ENCODE assay signal across 10 cellular contexts in genomic region chr9:127566351-127567001, GRCh38. TPM values are rescaled to one million over a fixed set of nuclear protein-coding genes. Genes with fewer than 3 reads are reported as not detected.
DNase-seq lines count a peak whose midpoint lies in the region; TF ChIP-seq lines count a peak whose summit lies in the region.
"Had no signal": no experiment of that assay in that cellular context is flagged by ENCODE, and none has a peak within 500 bp of the region (broad histone marks: within the 10 kb centered on the region; RNA-seq: fewer than 3 reads in every experiment).

No MANE protein-coding gene starts in this region.

- peak overlapping the region; percentile 88 for H3K27ac ChIP-seq in muscle layer of duodenum (ENCODE audit: low read length)

- peaks cover 38% of the 10 kb centered on the region for H3K4me1 Mint-ChIP-seq in endothelial cell (ENCODE audit: unreplicated experiment)

- no peaks in the 10 kb centered on the region for H3K27me3 ChIP-seq in muscle layer of duodenum (ENCODE audit: low read depth, low read length)

- H3K36me3 Mint-ChIP-seq in endothelial cell (ENCODE audit: low read depth, unreplicated experiment): peaks cover 14% of the 10 kb centered on the region
- H3K36me3 Mint-ChIP-seq: stimulated activated naive B cell treated with anti-CD40 and anti-IgM and Interleukin-4, amounts not matched to agents 10 μg/mL and 1 μg/mL and 100 μg/mL, for 72 hours had no signal

- no peaks in the 10 kb centered on the region for H3K36me3 ChIP-seq in muscle layer of duodenum (ENCODE audit: control insufficient read depth in 1 of 2, insufficient read depth in 2 of 2, low read length in 2 of 2)

- peaks cover 4% of the 10 kb centered on the region for H3K27me3 Mint-ChIP-seq in endothelial cell (ENCODE audit: unreplicated experiment)

- peak; percentile 57 for DNase-seq in A172 (ENCODE audit: low spot score)
- no peak for DNase-seq in LNCaP clone FGC (ENCODE audit: low read depth)
- no peak for DNase-seq in endothelial cell (ENCODE audit: low spot score)
- no peak for DNase-seq in T-helper 9 cell
- no peak for DNase-seq in dedifferentiated amniotic fluid mesenchymal stem cell (ENCODE audit: extremely low spot score)
- DNase-seq in DMS 273 (lab: John Stamatoyannopoulos, UW; ENCODE audit: unreplicated experiment): no peak
- DNase-seq in NCI-H82 treated with DMSO at 0.1 percent for 48 hours (lab: John Stamatoyannopoulos, UW; ENCODE audit: unreplicated experiment): no peak
- DNase-seq: activated CD8-positive, alpha-beta memory T cell treated with anti-CD3 and anti-CD28 coated beads, Interleukin-2, amount 50 U/mL, for 48 hours; stimulated activated naive B cell treated with anti-CD40 and anti-IgM and Interleukin-4, amounts not matched to agents 10 μg/mL and 1 μg/mL and 100 μg/mL, for 72 hours had no signal

- H3K9me3 Mint-ChIP-seq in endothelial cell (ENCODE audit: unreplicated experiment): no peaks in the 10 kb centered on the region
- H3K9me3 Mint-ChIP-seq: stimulated activated naive B cell treated with anti-CD40 and anti-IgM and Interleukin-4, amounts not matched to agents 10 μg/mL and 1 μg/mL and 100 μg/mL, for 72 hours had no signal

- TF ChIP-seq CTCF in LNCaP clone FGC (IDR thresholded peaks at IDR 0.05; ENCODE audit: control insufficient read depth, extremely low read depth, insufficient read depth): no peak
- TF ChIP-seq CTCF in endothelial cell (IDR thresholded peaks at IDR 0.05; ENCODE audit: unreplicated experiment): no peak

- H3K4me1 ChIP-seq in muscle layer of duodenum (ENCODE audit: control insufficient read depth in 1 of 2, insufficient read depth in 2 of 2, low read length in 2 of 2): peaks cover 21 to 39% of the 10 kb centered on the region in 2 donors

- no peak overlapping the region for H3K27ac Mint-ChIP-seq in endothelial cell (ENCODE audit: unreplicated experiment)
- H3K27ac Mint-ChIP-seq: stimulated activated naive B cell treated with anti-CD40 and anti-IgM and Interleukin-4, amounts not matched to agents 10 μg/mL and 1 μg/mL and 100 μg/mL, for 72 hours had no signal

- H3K4me3 Mint-ChIP-seq in endothelial cell (ENCODE audit: unreplicated experiment): peak overlapping the region; percentile 95

- no peaks in the 10 kb centered on the region for H3K9me3 ChIP-seq in muscle layer of duodenum (ENCODE audit: control insufficient read depth in 1 of 2, low read length in 2 of 2)

- H3K4me3 ChIP-seq in LNCaP clone FGC (ENCODE audit: low read depth, low read length) (peak overlapping the region; percentile 91), muscle layer of duodenum (ENCODE audit: low read depth in 1 of 2, low read length in 2 of 2) (peak overlapping the region; percentile 81 to 89)

RNA-seq across cellular contexts. Expression of gene STXBP1, which starts 45.6 kb away (rescaled TPM):
- total RNA-seq in A172 (2014; rRNA removed; shearing (Covaris generic)): 20.8 and 63.2 TPM in 2 replicates
- total RNA-seq in endothelial cell (ENCODE audit: unreplicated experiment): 113 TPM
